21 cellular contexts compared by ENCODE assay signal in genomic region chr12:113291586-113291985, GRCh38. TPM values are rescaled to one million over a fixed set of nuclear protein-coding genes. Genes with fewer than 3 reads are reported as not detected.
DNase-seq lines count a peak whose midpoint lies in the region; ATAC-seq and TF ChIP-seq lines count a peak whose summit lies in the region.
"Had no signal": no experiment of that assay in that cellular context is flagged by ENCODE, and none has a peak within 500 bp of the region (broad histone marks: within the 10 kb centered on the region; RNA-seq: fewer than 3 reads in every experiment).

No MANE protein-coding gene starts in this region.

- no peak for DNase-seq in activated naive CD4-positive, alpha-beta T cell treated with anti-CD3 and anti-CD28 coated beads for 36 hours
- DNase-seq in SJCRH30 (peak; percentile 60 to 70), medulla oblongata (ENCODE audit: extremely low spot score) (peak; percentile 25), OCI-M2 (lab: John Stamatoyannopoulos, UW; ENCODE audit: unreplicated experiment) (no peak), foreskin fibroblast (no peak)
- DNase-seq in stimulated activated effector memory CD8-positive, alpha-beta T cell treated with anti-CD3 and anti-CD28 coated beads, Interleukin-12 subunit alpha, Interleukin-12 subunit beta, amount 100 ng/mL, for 72 hours (ENCODE audit: low spot score in 2 of 2), result no peak
- DNase-seq: Calu3; CD8-positive, alpha-beta T cell; GF-D8; NCI-H1417; NCI-H187; NCI-H2107; NCI-H510A; NCI-H748 treated with DMSO at 0.1 percent for 48 hours; OCI-M1; RPMI8226; SIG-M5 had no signal

- TF ChIP-seq CTCF in foreskin fibroblast (IDR thresholded peaks at IDR 0.05; ENCODE audit: low read depth, low read length), result no peak

- H3K27ac ChIP-seq in SJCRH30, result peak overlapping the region; percentile 60
- H3K27ac ChIP-seq: HL-60 had no signal

- no peaks in the 10 kb centered on the region for H3K9me3 ChIP-seq in SJCRH30 (replicated peaks)

- CTCF ChIA-PET in activated naive CD4-positive, alpha-beta T cell treated with anti-CD3 and anti-CD28 coated beads for 36 hours (lab: Charles Lee), result no interaction called here

- ATAC-seq in stimulated activated effector memory CD8-positive, alpha-beta T cell treated with anti-CD3 and anti-CD28 coated beads, Interleukin-12 subunit alpha, Interleukin-12 subunit beta, amount 100 ng/mL, for 72 hours, result no peak
- ATAC-seq in HG02759 (IDR thresholded peaks at IDR 0.05; ENCODE audit: unreplicated experiment), result no peak
- ATAC-seq: CD8-positive, alpha-beta T cell; GM12878 had no signal

- intact Hi-C loops in activated naive CD4-positive, alpha-beta T cell treated with anti-CD3 and anti-CD28 coated beads for 36 hours (cut with micrococcal nuclease), result no loop called here

- H3K9me3 Mint-ChIP-seq in activated naive CD4-positive, alpha-beta T cell treated with anti-CD3 and anti-CD28 coated beads, Interleukin-2, amount 50 U/mL, for 24 hours, result no peaks in the 10 kb centered on the region
- no peaks in the 10 kb centered on the region for H3K9me3 Mint-ChIP-seq in activated naive CD4-positive, alpha-beta T cell treated with anti-CD3 and anti-CD28 coated beads for 36 hours
- no peaks in the 10 kb centered on the region for H3K9me3 Mint-ChIP-seq in stimulated activated effector memory CD8-positive, alpha-beta T cell treated with anti-CD3 and anti-CD28 coated beads, Interleukin-12 subunit alpha, Interleukin-12 subunit beta, amount 100 ng/mL, for 72 hours
- H3K9me3 Mint-ChIP-seq: CD8-positive, alpha-beta T cell had no signal

- H3K4me3 Mint-ChIP-seq in activated naive CD4-positive, alpha-beta T cell treated with anti-CD3 and anti-CD28 coated beads, Interleukin-2, amount 50 U/mL, for 24 hours, result no peak overlapping the region
- no peak overlapping the region for H3K4me3 Mint-ChIP-seq in activated naive CD4-positive, alpha-beta T cell treated with anti-CD3 and anti-CD28 coated beads for 36 hours
- H3K4me3 Mint-ChIP-seq in stimulated activated effector memory CD8-positive, alpha-beta T cell treated with anti-CD3 and anti-CD28 coated beads, Interleukin-12 subunit alpha, Interleukin-12 subunit beta, amount 100 ng/mL, for 72 hours, result no peak overlapping the region
- H3K4me3 Mint-ChIP-seq: CD8-positive, alpha-beta T cell had no signal

- no peaks in the 10 kb centered on the region for H3K4me1 Mint-ChIP-seq in activated naive CD4-positive, alpha-beta T cell treated with anti-CD3 and anti-CD28 coated beads, Interleukin-2, amount 50 U/mL, for 24 hours
- H3K4me1 Mint-ChIP-seq in activated naive CD4-positive, alpha-beta T cell treated with anti-CD3 and anti-CD28 coated beads for 36 hours (ENCODE audit: low read depth), result no peaks in the 10 kb centered on the region
- no peaks in the 10 kb centered on the region for H3K4me1 Mint-ChIP-seq in stimulated activated effector memory CD8-positive, alpha-beta T cell treated with anti-CD3 and anti-CD28 coated beads, Interleukin-12 subunit alpha, Interleukin-12 subunit beta, amount 100 ng/mL, for 72 hours

- no peaks in the 10 kb centered on the region for H3K27me3 Mint-ChIP-seq in activated naive CD4-positive, alpha-beta T cell treated with anti-CD3 and anti-CD28 coated beads, Interleukin-2, amount 50 U/mL, for 24 hours
- no peaks in the 10 kb centered on the region for H3K27me3 Mint-ChIP-seq in activated naive CD4-positive, alpha-beta T cell treated with anti-CD3 and anti-CD28 coated beads for 36 hours (ENCODE audit: low read depth)

- peak overlapping the region; percentile 65 for H3K27ac Mint-ChIP-seq in activated naive CD4-positive, alpha-beta T cell treated with anti-CD3 and anti-CD28 coated beads, Interleukin-2, amount 50 U/mL, for 24 hours
- no peak overlapping the region for H3K27ac Mint-ChIP-seq in activated naive CD4-positive, alpha-beta T cell treated with anti-CD3 and anti-CD28 coated beads for 36 hours
- peak overlapping the region; percentile 77 for H3K27ac Mint-ChIP-seq in stimulated activated effector memory CD8-positive, alpha-beta T cell treated with anti-CD3 and anti-CD28 coated beads, Interleukin-12 subunit alpha, Interleukin-12 subunit beta, amount 100 ng/mL, for 72 hours

- H3K4me1 ChIP-seq in SJCRH30, result no peaks in the 10 kb centered on the region; the same call in 1 of the 2 replicates

- H3K4me3 ChIP-seq in SJCRH30 (no peak overlapping the region), foreskin fibroblast (ENCODE audit: low read depth in 1 of 2, low read length in 2 of 2) (no peak overlapping the region)
- H3K4me3 ChIP-seq: GM12878 had no signal

- no peaks in the 10 kb centered on the region for H3K27me3 ChIP-seq in SJCRH30

- H3K36me3 ChIP-seq in SJCRH30, result no peaks in the 10 kb centered on the region

- H3K36me3 Mint-ChIP-seq in activated naive CD4-positive, alpha-beta T cell treated with anti-CD3 and anti-CD28 coated beads, Interleukin-2, amount 50 U/mL, for 24 hours, result peaks cover 4% of the 10 kb centered on the region
- peaks cover 6% of the 10 kb centered on the region for H3K36me3 Mint-ChIP-seq in activated naive CD4-positive, alpha-beta T cell treated with anti-CD3 and anti-CD28 coated beads for 36 hours (ENCODE audit: low read depth)
- H3K36me3 Mint-ChIP-seq in stimulated activated effector memory CD8-positive, alpha-beta T cell treated with anti-CD3 and anti-CD28 coated beads, Interleukin-12 subunit alpha, Interleukin-12 subunit beta, amount 100 ng/mL, for 72 hours, result peaks cover 15% of the 10 kb centered on the region

RNA-seq across cellular contexts. Expression of gene SLC8B1, which starts 43.3 kb away (rescaled TPM):
- total RNA-seq in activated naive CD4-positive, alpha-beta T cell treated with anti-CD3 and anti-CD28 coated beads for 36 hours, result 10 to 100 TPM; 20.2 to 20.4 TPM
- total RNA-seq in SJCRH30 (2014; rRNA removed; shearing (Covaris generic)), result 8.1 and 9.6 TPM in 2 replicates

Comparison
In these comparisons a context has a peak if more than half of its experiments do, and no peak if none do; other contexts are left out.
1. DNase-seq: peak in SJCRH30 (2 of 2) and medulla oblongata (single experiment); none in activated naive CD4-positive, alpha-beta T cell treated with anti-CD3 and anti-CD28 coated beads for 36 hours (single experiment), stimulated activated effector memory CD8-positive, alpha-beta T cell treated with anti-CD3 and anti-CD28 coated beads, Interleukin-12 subunit alpha, Interleukin-12 subunit beta, amount 100 ng/mL, for 72 hours (0 of 2), OCI-M2 (single experiment) and foreskin fibroblast (0 of 2).